Comparison of ENCODE assay signal across 7 cellular contexts in genomic region chr2:151946856-151947523, GRCh38.
DNase-seq lines count a peak whose midpoint lies in the region; ATAC-seq and TF ChIP-seq lines count a peak whose summit lies in the region.

No MANE protein-coding gene starts in this region.

- H3K4ac ChIP-seq in H9 (ENCODE audit: low read depth, low read length), result no peak overlapping the region

- no peak overlapping the region for H3K27ac Mint-ChIP-seq in H9

- H2BK12ac ChIP-seq in H9 (ENCODE audit: insufficient read length, low read depth, low read length), result no peak overlapping the region

- H3K23me2 ChIP-seq in H9 (ENCODE audit: insufficient read length, low read depth, low read length, poor library complexity, severe bottlenecking), result no peaks in the 10 kb centered on the region

- no peak overlapping the region for H3K18ac ChIP-seq in H9 (ENCODE audit: insufficient read length, low read depth, low read length)

- H3K4me3 ChIP-seq in heart right ventricle, result peak overlapping the region in 9 of 10 donors; percentile 10 to 48 (median 38)
- H3K4me3 ChIP-seq in prostate gland, result peak overlapping the region; percentile 10

- H4K8ac ChIP-seq in H9 (replicated peaks; ENCODE audit: insufficient read length, low read depth, low read length), result no peak overlapping the region

- H3K9ac ChIP-seq in H9 (ENCODE audit: extremely low read depth, insufficient read length, low read length), result no peak overlapping the region

- peaks cover 8 to 12% of the 10 kb centered on the region in 2 experiments for H3K9me3 Mint-ChIP-seq in H9

- H3K79me2 ChIP-seq in H9 (ENCODE audit: insufficient read depth, low read length), result no peaks in the 10 kb centered on the region

- ATAC-seq in heart right ventricle, result peak; percentile 50 to 87 (median 79)

- no peaks in the 10 kb centered on the region for H3K27me3 ChIP-seq in H9 (ENCODE audit: insufficient read depth, low read length)
- H3K27me3 ChIP-seq in heart right ventricle, result no peaks in the 10 kb centered on the region
- no peaks in the 10 kb centered on the region for H3K27me3 ChIP-seq in prostate gland (replicated peaks; ENCODE audit: insufficient read depth)

- H2BK120ac ChIP-seq in H9 (ENCODE audit: low read depth, low read length, poor library complexity, severe bottlenecking), result no peak overlapping the region

- WGBS in H9 (ENCODE audit: extremely low coverage, insufficient read length, low lambda C conversion rate), result no CpG with 5 or more reads among the region's 8 CpGs
- WGBS in heart right ventricle, 2 donors, result 34 to 42% methylated on average over 8 of the region's 8 CpGs
- WGBS in prostate gland, result 24% methylated on average over 8 of the region's 8 CpGs

- H3T11ph ChIP-seq in H9 (ENCODE audit: low read length), result no peak overlapping the region

- intact Hi-C loops in heart right ventricle (cut with DNase I), result loop anchor here in 1 of 10 donors (10.0 kb wide), 1 partner anchor 122 kb away; the partner anchor contains the start of gene ARL5A
- intact Hi-C loops in prostate gland (cut with DNase I), result no loop called here
- intact Hi-C loops in posterior vena cava (cut with DNase I), result no loop called here

- H2AFZ ChIP-seq in H9 (ENCODE audit: low read length), result no peak overlapping the region

- peaks cover 7 to 11% (median 11%) of the 10 kb centered on the region in 3 experiments for H3K36me3 Mint-ChIP-seq in H9 (ENCODE audit: insufficient read depth in 1 of 3, low read depth in 3 of 3)

- H3K56ac ChIP-seq in H9 (ENCODE audit: insufficient read length, low read depth, low read length), result no peak overlapping the region

- H3K4me1 Mint-ChIP-seq in H9, result peaks cover 12 to 18% of the 10 kb centered on the region in 2 experiments

- TF ChIP-seq CTCF in GM12873 (IDR thresholded peaks at IDR 0.05; ENCODE audit: insufficient read depth, low read depth, low read length, missing control alignments), result peak; percentile 75
- TF ChIP-seq CTCF in H9 (conservative IDR thresholded peaks at IDR 0.05), result peak; percentile 80
- TF ChIP-seq CTCF in heart right ventricle (IDR thresholded peaks at IDR 0.05), result peak; percentile 33 to 72 (median 66)
- TF ChIP-seq CTCF in prostate gland (IDR thresholded peaks at IDR 0.05), result peak in 3 of 4 experiments; percentile 37 to 57 (median 55)

- H3K36me3 ChIP-seq in heart right ventricle, result no peaks in the 10 kb centered on the region
- no peaks in the 10 kb centered on the region for H3K36me3 ChIP-seq in prostate gland

- H3K4me1 ChIP-seq in H9 (ENCODE audit: insufficient read depth, low read length), result peaks cover 2% of the 10 kb centered on the region; the same call in 1 of the 2 replicates
- peaks cover 0 to 23% (median 11%) of the 10 kb centered on the region in 9 donors for H3K4me1 ChIP-seq in heart right ventricle
- no peaks in the 10 kb centered on the region for H3K4me1 ChIP-seq in prostate gland (replicated peaks)

- no peak overlapping the region for H2AK5ac ChIP-seq in H9 (ENCODE audit: insufficient read length, low read length)

- H3K9me3 ChIP-seq in H9 (ENCODE audit: control insufficient read depth, low read depth, low read length) (no peaks in the 10 kb centered on the region), heart right ventricle (peaks cover 0 to 21% (median 0%) of the 10 kb centered on the region in 11 donors), prostate gland (no peaks in the 10 kb centered on the region)

- H3K27ac ChIP-seq in H9 (ENCODE audit: insufficient read length, low read depth, low read length) (no peak overlapping the region), heart right ventricle (peak overlapping the region in 2 of 10 donors; percentile 31 to 35), prostate gland (peak overlapping the region in 1 of 2 donors; percentile 17)

- no peak for TF ChIP-seq POLR2A in prostate gland (IDR thresholded peaks at IDR 0.05)

- H3K23ac ChIP-seq in H9 (ENCODE audit: insufficient read length, low read depth, low read length), result no peak overlapping the region

- no peak overlapping the region for H4K5ac ChIP-seq in H9 (ENCODE audit: insufficient read length, low read depth, low read length)

- no peak overlapping the region for H2BK20ac ChIP-seq in H9 (ENCODE audit: low read depth, low read length, poor library complexity, severe bottlenecking)

- no peaks in the 10 kb centered on the region for H3K79me1 ChIP-seq in H9 (ENCODE audit: insufficient read depth, low read depth, low read length, poor library complexity, severe bottlenecking)

- H3K14ac ChIP-seq in H9 (ENCODE audit: insufficient read depth, low read length), result no peak overlapping the region; the same call in 1 of the 2 replicates

- H2BK15ac ChIP-seq in H9 (ENCODE audit: low read depth, low read length), result no peak overlapping the region

- no peak overlapping the region for H4K91ac ChIP-seq in H9 (ENCODE audit: insufficient read length, low read depth, low read length)

- no peak overlapping the region for H2BK5ac ChIP-seq in H9 (ENCODE audit: insufficient read length, low read length)

- peak; percentile 66 for DNase-seq in H9
- DNase-seq in NCI-H1694 treated with DMSO at 0.1 percent for 48 hours (lab: John Stamatoyannopoulos, UW), result peak; percentile 28
- peak; percentile 28 to 32 for DNase-seq in activated T-cell treated with anti-CD3 and anti-CD28 coated beads, Interleukin-2, amount 50 U/mL, for 48 hours
- DNase-seq in heart right ventricle, result peak in 1 of 2 donors; percentile 48
- peak; percentile 12 for DNase-seq in prostate gland (ENCODE audit: low spot score)
- DNase-seq in posterior vena cava (ENCODE audit: low spot score), result no peak

- peak overlapping the region; percentile 44 to 57; a peak in 3 of 5 replicates for H3K4me3 Mint-ChIP-seq in H9

- no peaks in the 10 kb centered on the region for H4K20me1 ChIP-seq in H9 (ENCODE audit: control insufficient read depth, insufficient read depth, insufficient read length)

- peak overlapping the region; percentile 29 for H3K4me2 ChIP-seq in H9 (ENCODE audit: insufficient read depth, insufficient read length, low read length)

- H3K27me3 Mint-ChIP-seq in H9 (ENCODE audit: low read depth), result peaks cover 2% of the 10 kb centered on the region; the same call in 1 of the 2 replicates
